In genomic region chr1:114757455-114758250, GRCh38 we compare ENCODE assay signal across 1 cellular context.
TF ChIP-seq lines count a peak whose summit lies in the region.

Gene CSDE1 (minus strand): TSS chr1:114757984. CDS start chr1:114739890, 18,094 bp downstream.

TF ChIP-seq in HepG2, 621 proteins besides CTCF, POLR2A, EP300 and RAD21 (continued from another document and continues in another):
- TF ChIP-seq ZNF687 (CRISPR knock-in tag; IDR thresholded peaks at IDR 0.05), result peak; percentile 83
- TF ChIP-seq, protein P1, sequence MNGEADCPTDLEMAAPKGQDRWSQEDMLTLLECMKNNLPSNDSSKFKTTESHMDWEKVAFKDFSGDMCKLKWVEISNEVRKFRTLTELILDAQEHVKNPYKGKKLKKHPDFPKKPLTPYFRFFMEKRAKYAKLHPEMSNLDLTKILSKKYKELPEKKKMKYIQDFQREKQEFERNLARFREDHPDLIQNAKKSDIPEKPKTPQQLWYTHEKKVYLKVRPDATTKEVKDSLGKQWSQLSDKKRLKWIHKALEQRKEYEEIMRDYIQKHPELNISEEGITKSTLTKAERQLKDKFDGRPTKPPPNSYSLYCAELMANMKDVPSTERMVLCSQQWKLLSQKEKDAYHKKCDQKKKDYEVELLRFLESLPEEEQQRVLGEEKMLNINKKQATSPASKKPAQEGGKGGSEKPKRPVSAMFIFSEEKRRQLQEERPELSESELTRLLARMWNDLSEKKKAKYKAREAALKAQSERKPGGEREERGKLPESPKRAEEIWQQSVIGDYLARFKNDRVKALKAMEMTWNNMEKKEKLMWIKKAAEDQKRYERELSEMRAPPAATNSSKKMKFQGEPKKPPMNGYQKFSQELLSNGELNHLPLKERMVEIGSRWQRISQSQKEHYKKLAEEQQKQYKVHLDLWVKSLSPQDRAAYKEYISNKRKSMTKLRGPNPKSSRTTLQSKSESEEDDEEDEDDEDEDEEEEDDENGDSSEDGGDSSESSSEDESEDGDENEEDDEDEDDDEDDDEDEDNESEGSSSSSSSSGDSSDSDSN (CRISPR knock-in tag; IDR thresholded peaks at IDR 0.05), result peak; percentile 66
- TF ChIP-seq ZBTB44 (CRISPR knock-in tag; IDR thresholded peaks at IDR 0.05), result no peak
- TF ChIP-seq ASH2L (IDR thresholded peaks at IDR 0.05; ENCODE audit: insufficient read length, low read depth, low read length), result peak; percentile 94
- 0 out of 2 replicates have a peak, but pooled peaks have one; percentile 33 for TF ChIP-seq KMT2A (CRISPR knock-in tag; IDR thresholded peaks at IDR 0.05)
- no peak for TF ChIP-seq ZNF382 (CRISPR knock-in tag; IDR thresholded peaks at IDR 0.05; ENCODE audit: borderline replicate concordance)
- peak; percentile 26 for TF ChIP-seq PAXIP1 (CRISPR knock-in tag; conservative IDR thresholded peaks at IDR 0.05)
- TF ChIP-seq ZBTB4 (CRISPR knock-in tag; IDR thresholded peaks at IDR 0.05; ENCODE audit: borderline replicate concordance), result peak; percentile 64; the same call in 1 of the 2 replicates
- no peak for TF ChIP-seq TEAD2 (CRISPR knock-in tag; IDR thresholded peaks at IDR 0.05)
- no peak for TF ChIP-seq MAF1 (CRISPR knock-in tag; IDR thresholded peaks at IDR 0.05; ENCODE audit: borderline replicate concordance)
- 0 out of 2 replicates have a peak, but pooled peaks have one; percentile 25 for TF ChIP-seq ZNF790 (CRISPR knock-in tag; IDR thresholded peaks at IDR 0.05; ENCODE audit: borderline replicate concordance)
- no peak for TF ChIP-seq ZNF335 (CRISPR knock-in tag; IDR thresholded peaks at IDR 0.05)
- TF ChIP-seq SRSF9 (IDR thresholded peaks at IDR 0.05; ENCODE audit: borderline replicate concordance, insufficient read depth, low read depth, low read length, poor library complexity, severe bottlenecking), result no peak
- TF ChIP-seq DMAP1 (CRISPR knock-in tag; IDR thresholded peaks at IDR 0.05), result peak; percentile 94
- TF ChIP-seq JARID2 (CRISPR knock-in tag; IDR thresholded peaks at IDR 0.05; ENCODE audit: insufficient replicate concordance), result no peak
- no peak; the same call in 1 of the 2 replicates for TF ChIP-seq GFI1 (CRISPR knock-in tag; IDR thresholded peaks at IDR 0.05; ENCODE audit: borderline replicate concordance)
- TF ChIP-seq, protein P2, sequence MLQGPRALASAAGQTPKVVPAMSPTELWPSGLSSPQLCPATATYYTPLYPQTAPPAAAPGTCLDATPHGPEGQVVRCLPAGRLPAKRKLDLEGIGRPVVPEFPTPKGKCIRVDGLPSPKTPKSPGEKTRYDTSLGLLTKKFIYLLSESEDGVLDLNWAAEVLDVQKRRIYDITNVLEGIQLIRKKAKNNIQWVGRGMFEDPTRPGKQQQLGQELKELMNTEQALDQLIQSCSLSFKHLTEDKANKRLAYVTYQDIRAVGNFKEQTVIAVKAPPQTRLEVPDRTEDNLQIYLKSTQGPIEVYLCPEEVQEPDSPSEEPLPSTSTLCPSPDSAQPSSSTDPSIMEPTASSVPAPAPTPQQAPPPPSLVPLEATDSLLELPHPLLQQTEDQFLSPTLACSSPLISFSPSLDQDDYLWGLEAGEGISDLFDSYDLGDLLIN (CRISPR knock-in tag; IDR thresholded peaks at IDR 0.05; ENCODE audit: borderline replicate concordance), result no peak
- TF ChIP-seq ZNF343 (CRISPR knock-in tag; IDR thresholded peaks at IDR 0.05), result no peak
- no peak for TF ChIP-seq ATF5 (CRISPR knock-in tag; IDR thresholded peaks at IDR 0.05; ENCODE audit: low read depth)
- TF ChIP-seq GTF3A (CRISPR knock-in tag; conservative IDR thresholded peaks at IDR 0.05), result no peak; the same call in 1 of the 2 replicates
- TF ChIP-seq, protein P3, sequence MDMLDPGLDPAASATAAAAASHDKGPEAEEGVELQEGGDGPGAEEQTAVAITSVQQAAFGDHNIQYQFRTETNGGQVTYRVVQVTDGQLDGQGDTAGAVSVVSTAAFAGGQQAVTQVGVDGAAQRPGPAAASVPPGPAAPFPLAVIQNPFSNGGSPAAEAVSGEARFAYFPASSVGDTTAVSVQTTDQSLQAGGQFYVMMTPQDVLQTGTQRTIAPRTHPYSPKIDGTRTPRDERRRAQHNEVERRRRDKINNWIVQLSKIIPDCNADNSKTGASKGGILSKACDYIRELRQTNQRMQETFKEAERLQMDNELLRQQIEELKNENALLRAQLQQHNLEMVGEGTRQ (IDR thresholded peaks at IDR 0.05; ENCODE audit: low read depth, low read length), result no peak
- TF ChIP-seq, protein P3 (CRISPR knock-in tag; IDR thresholded peaks at IDR 0.05; ENCODE audit: borderline replicate concordance), result no peak; the same call in 1 of the 2 replicates
- TF ChIP-seq, protein P4, sequence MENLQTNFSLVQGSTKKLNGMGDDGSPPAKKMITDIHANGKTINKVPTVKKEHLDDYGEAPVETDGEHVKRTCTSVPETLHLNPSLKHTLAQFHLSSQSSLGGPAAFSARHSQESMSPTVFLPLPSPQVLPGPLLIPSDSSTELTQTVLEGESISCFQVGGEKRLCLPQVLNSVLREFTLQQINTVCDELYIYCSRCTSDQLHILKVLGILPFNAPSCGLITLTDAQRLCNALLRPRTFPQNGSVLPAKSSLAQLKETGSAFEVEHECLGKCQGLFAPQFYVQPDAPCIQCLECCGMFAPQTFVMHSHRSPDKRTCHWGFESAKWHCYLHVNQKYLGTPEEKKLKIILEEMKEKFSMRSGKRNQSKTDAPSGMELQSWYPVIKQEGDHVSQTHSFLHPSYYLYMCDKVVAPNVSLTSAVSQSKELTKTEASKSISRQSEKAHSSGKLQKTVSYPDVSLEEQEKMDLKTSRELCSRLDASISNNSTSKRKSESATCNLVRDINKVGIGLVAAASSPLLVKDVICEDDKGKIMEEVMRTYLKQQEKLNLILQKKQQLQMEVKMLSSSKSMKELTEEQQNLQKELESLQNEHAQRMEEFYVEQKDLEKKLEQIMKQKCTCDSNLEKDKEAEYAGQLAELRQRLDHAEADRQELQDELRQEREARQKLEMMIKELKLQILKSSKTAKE (CRISPR knock-in tag; IDR thresholded peaks at IDR 0.05; ENCODE audit: borderline replicate concordance), result no peak
- TF ChIP-seq ZNF496 (CRISPR knock-in tag; IDR thresholded peaks at IDR 0.05; ENCODE audit: insufficient replicate concordance), result no peak
- TF ChIP-seq ZNF589 (CRISPR knock-in tag; conservative IDR thresholded peaks at IDR 0.05), result 0 out of 2 replicates have a peak, but pooled peaks have one; percentile 66
- no peak for TF ChIP-seq SMYD3 (CRISPR knock-in tag; IDR thresholded peaks at IDR 0.05)
- TF ChIP-seq JUND (CRISPR knock-in tag; IDR thresholded peaks at IDR 0.05), result no peak
- TF ChIP-seq MBNL3 (CRISPR knock-in tag; conservative IDR thresholded peaks at IDR 0.05), result no peak
- peak; percentile 44; the same call in 1 of the 2 replicates for TF ChIP-seq NKX3-1 (CRISPR knock-in tag; IDR thresholded peaks at IDR 0.05)
- TF ChIP-seq ZMYM4 (CRISPR knock-in tag; IDR thresholded peaks at IDR 0.05), result peak; percentile 89
- TF ChIP-seq, protein P5, sequence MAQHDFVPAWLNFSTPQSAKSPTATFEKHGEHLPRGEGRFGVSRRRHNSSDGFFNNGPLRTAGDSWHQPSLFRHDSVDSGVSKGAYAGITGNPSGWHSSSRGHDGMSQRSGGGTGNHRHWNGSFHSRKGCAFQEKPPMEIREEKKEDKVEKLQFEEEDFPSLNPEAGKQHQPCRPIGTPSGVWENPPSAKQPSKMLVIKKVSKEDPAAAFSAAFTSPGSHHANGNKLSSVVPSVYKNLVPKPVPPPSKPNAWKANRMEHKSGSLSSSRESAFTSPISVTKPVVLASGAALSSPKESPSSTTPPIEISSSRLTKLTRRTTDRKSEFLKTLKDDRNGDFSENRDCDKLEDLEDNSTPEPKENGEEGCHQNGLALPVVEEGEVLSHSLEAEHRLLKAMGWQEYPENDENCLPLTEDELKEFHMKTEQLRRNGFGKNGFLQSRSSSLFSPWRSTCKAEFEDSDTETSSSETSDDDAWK (CRISPR knock-in tag; IDR thresholded peaks at IDR 0.05), result no peak
